Comparison of ENCODE assay signal across 8 cellular contexts in the genomic region with DNA sequence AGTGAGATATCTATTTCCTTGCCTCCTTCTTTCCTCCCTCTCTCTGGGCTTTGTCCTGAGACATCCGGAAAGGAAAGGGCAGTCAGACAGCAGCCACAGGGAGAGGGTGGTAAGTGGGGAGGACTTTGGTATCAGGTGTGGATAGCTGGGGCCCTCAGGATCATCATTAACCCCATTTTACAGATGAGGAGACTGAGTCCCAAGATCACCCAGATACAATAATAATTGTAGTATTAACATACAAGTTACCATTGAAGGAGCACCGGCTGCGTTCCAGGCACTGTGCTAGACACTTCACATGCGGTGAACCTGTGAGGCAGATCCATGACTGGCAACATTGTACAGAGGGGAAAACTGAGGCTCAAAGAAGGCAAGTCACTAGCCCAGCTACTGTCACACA. TPM values are rescaled to one million over a fixed set of nuclear protein-coding genes. Genes with fewer than 3 reads are reported as not detected.
"Had no signal": no experiment of that assay in that cellular context is flagged by ENCODE, and none has a peak within 500 bp of the region (broad histone marks: within the 10 kb centered on the region; RNA-seq: fewer than 3 reads in every experiment).

No MANE protein-coding gene starts in this region.

- H3K9me3 Mint-ChIP-seq: GM23338, H9, IgD-negative memory B cell had no signal

- H2AFZ ChIP-seq: GM23338 had no signal

- FAIRE-seq: H1, H54 had no signal

- H3K4me2 ChIP-seq: GM23338 had no signal

- ATAC-seq: GM23338 had no signal

- H3K27ac ChIP-seq: HL-60 had no signal

- H3K27ac Mint-ChIP-seq: GM23338, IgD-negative memory B cell had no signal

- DNase-seq: H9, HCEC 1CT, KG1 had no signal

- H3K4me3 ChIP-seq: GM23338 had no signal

- H3K4me3 Mint-ChIP-seq: GM23338, H9, IgD-negative memory B cell had no signal

RNA-seq across cellular contexts. Expression of a gene that starts 15.2 kb away (rescaled TPM):
- polyA plus RNA-seq: IgD-negative memory B cell had no signal
